In genomic region chr21:14271053-14271452, GRCh38 we compare ENCODE assay signal across 38 cellular contexts. TPM values are rescaled to one million over a fixed set of nuclear protein-coding genes. Genes with fewer than 3 reads are reported as not detected.
"Had no signal": no experiment of that assay in that cellular context is flagged by ENCODE, and none has a peak within 500 bp of the region (broad histone marks: within the 10 kb centered on the region; RNA-seq: fewer than 3 reads in every experiment).

No MANE protein-coding gene starts in this region.

- FAIRE-seq: TTC549 had no signal

- H3K27ac ChIP-seq: brain microvascular endothelial cell, cardiac muscle cell, PC-9, WERI-Rb-1 had no signal

- H3K27me3 ChIP-seq: cardiac muscle cell had no signal

- H3K4me2 ChIP-seq: PC-9 had no signal

- ATAC-seq: activated CD8-positive, alpha-beta T cell treated with anti-CD3 and anti-CD28 coated beads for 36 hours; activated T-cell treated with anti-CD3 and anti-CD28 coated beads, Interleukin-2, amount 50 U/mL, for 72 hours; activated T-helper 17 cell treated with anti-CD3 and anti-CD28 coated beads, Interleukin-2, amount 50 U/mL, for 72 hours had no signal

- H2AFZ ChIP-seq: PC-9 had no signal

- H3K4me3 ChIP-seq: cardiac muscle cell, PC-9 had no signal

- DNase-seq: activated CD4-positive, alpha-beta T cell treated with anti-CD3 and anti-CD28 coated beads for 1 hour; activated CD4-positive, alpha-beta T cell treated with anti-CD3 and anti-CD28 coated beads for 48 hours; activated CD4-positive, alpha-beta T cell treated with anti-CD3 and anti-CD28 coated beads, Interleukin-2, amount 50 U/mL, for 4 hours; activated CD4-positive, CD25-positive, alpha-beta regulatory T cell; activated CD8-positive, alpha-beta T cell treated with anti-CD3 and anti-CD28 coated beads for 36 hours; activated effector memory CD4-positive, alpha-beta T cell treated with anti-CD3 and anti-CD28 coated beads, Interleukin-2, amount 50 U/mL, for 16 hours; activated naive CD4-positive, alpha-beta T cell; activated naive CD4-positive, alpha-beta T cell treated with anti-CD3 and anti-CD28 coated beads, Interleukin-2, amount 50 U/mL, for 16 hours; activated naive CD8-positive, alpha-beta T cell treated with anti-CD3 and anti-CD28 coated beads for 36 hours; activated T-cell treated with anti-CD3 and anti-CD28 coated beads, Interleukin-2, amount 50 U/mL, for 1 hour; activated T-cell treated with anti-CD3 and anti-CD28 coated beads, Interleukin-2, amount 50 U/mL, for 72 hours; amniotic stem cell; aorta; brain microvascular endothelial cell; MM.1S; MV-4-11; NCI-H1092; NCI-H1436 treated with DMSO at 0.1 percent for 48 hours; NCI-H1694 treated with DMSO at 0.1 percent for 48 hours; NCI-H2029 treated with DMSO at 0.1 percent for 48 hours; NCI-H2107; NCI-H2171; NCI-H510A; NCI-H526; NCI-H748 treated with DMSO at 0.1 percent for 48 hours; NK-92 treated with Interleukin-12 subunit alpha and Interleukin-12 subunit beta, amount 100 ng/mL, for 24 hours; PC-9; Right ventricle myocardium superior; SW 1271; T-helper 1 cell; T-helper 2 cell; T-helper 9 cell; WERI-Rb-1 had no signal

- H3K36me3 ChIP-seq: brain microvascular endothelial cell, cardiac muscle cell, WERI-Rb-1 had no signal

RNA-seq across cellular contexts. Expression of gene RBM11, which starts 55.1 kb away (rescaled TPM):
- total RNA-seq: chondrocyte, LHCN-M2, Right ventricle myocardium superior had no signal
